ENCODE assay signal across 22 cellular contexts in the genomic region with DNA sequence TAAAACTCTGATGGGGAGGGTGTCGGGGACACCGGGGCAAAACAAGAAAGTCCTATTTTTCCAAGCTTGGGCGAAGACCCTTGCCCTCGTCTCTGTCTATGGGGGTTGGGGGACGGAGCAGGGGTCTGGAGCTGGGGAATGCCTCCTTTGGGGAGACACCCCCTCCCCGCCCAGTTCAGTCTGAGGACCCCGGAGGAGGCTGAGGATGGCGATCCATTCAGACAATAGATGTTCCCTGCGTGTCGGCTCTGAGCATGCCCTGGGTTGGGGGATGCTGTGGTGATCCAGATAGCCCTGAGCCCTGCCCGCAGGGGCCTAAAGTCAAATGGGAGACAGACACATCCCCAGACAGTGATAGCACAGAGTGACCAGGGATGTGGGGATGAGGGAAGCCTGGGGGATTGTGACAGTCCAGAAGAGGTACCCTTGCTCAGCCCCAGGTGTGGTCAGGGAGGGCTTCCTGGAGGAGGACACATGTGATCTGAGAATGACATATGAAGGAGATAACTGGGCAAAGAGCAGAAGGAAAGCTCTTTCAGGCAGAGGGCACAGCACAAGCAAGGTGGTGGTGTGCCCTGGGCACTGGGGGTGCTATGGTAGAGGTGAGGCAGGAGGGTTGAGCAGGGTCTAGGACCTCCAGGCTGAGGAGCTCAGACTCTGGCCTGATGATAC. TPM values are rescaled to one million over a fixed set of nuclear protein-coding genes. Genes with fewer than 3 reads are reported as not detected.
A peak's percentile ranks its signal among the peaks of the same experiment; 100 is the strongest.
DNase-seq lines count a peak whose midpoint lies in the region; ATAC-seq, FAIRE-seq and TF ChIP-seq lines count a peak whose summit lies in the region.
"Had no signal": no experiment of that assay in that cellular context is flagged by ENCODE, and none has a peak within 500 bp of the region (broad histone marks: within the 10 kb centered on the region; RNA-seq: fewer than 3 reads in every experiment).

No MANE protein-coding gene starts in this region.

- no peak overlapping the region for H2BK120ac ChIP-seq in neuronal stem cell (ENCODE audit: low read depth, low read length)

- H2BK15ac ChIP-seq in neuronal stem cell (ENCODE audit: low read length): no peak overlapping the region

- FAIRE-seq in HepG2 (lab: Jason Lieb, UNC): no peak

- in situ Hi-C loops in HepG2 (cut with HindIII; ENCODE audit: extremely low pct_ligation_motif_present, low pct_unique_long_range_greater_than_20kb): no loop called here

- TF ChIP-seq EP300 in HepG2 (IDR thresholded peaks at IDR 0.05; ENCODE audit: low read depth in 2 of 2, low read length in 2 of 2) (no peak), HepG2 (CRISPR knock-in tag; IDR thresholded peaks at IDR 0.05; ENCODE audit: borderline replicate concordance) (no peak), gastroesophageal sphincter (IDR thresholded peaks at IDR 0.05) (no peak)

- no peak for ATAC-seq in HepG2
- no peak for ATAC-seq in right lobe of liver
- no peak for ATAC-seq in gastroesophageal sphincter

- POLR2A ChIA-PET in HepG2 (lab: Yijun Ruan, JAX): interaction anchor here (1.5 kb wide), 1 partner anchor 14 kb away, joined by 3 read pairs; no protein-coding TSS in a partner anchor

- no peak overlapping the region for H2AK5ac ChIP-seq in neuronal stem cell (ENCODE audit: low read depth, low read length)

- no peak for DNase-seq in HepG2 (ENCODE audit: low spot score)
- no peak for DNase-seq in right lobe of liver
- DNase-seq in endothelial cell (ENCODE audit: low spot score): no peak
- no peak for DNase-seq in neuronal stem cell (ENCODE audit: low spot score)
- no peak for DNase-seq in colonic mucosa
- DNase-seq in cardiac septum (ENCODE audit: low spot score): no peak
- no peak for DNase-seq in NCI-H2227 (lab: John Stamatoyannopoulos, UW; ENCODE audit: unreplicated experiment)
- DNase-seq: Caco-2, EL, IMR-90, Kasumi-1, MM.1S, NCI-H1105, NCI-H1694 treated with DMSO at 0.1 percent for 48 hours, NCI-H69, SHP77 treated with DMSO at 0.1 percent for 48 hours had no signal

- no peak overlapping the region for H3K4me2 ChIP-seq in HepG2 (ENCODE audit: low read depth, low read length)
- no peak overlapping the region for H3K4me2 ChIP-seq in neuronal stem cell (ENCODE audit: insufficient read depth, low read length, poor library complexity, severe bottlenecking)

- TF ChIP-seq POLR2A in HepG2 (IDR thresholded peaks at IDR 0.05; ENCODE audit: insufficient read depth in 1 of 2, low read depth in 2 of 2, low read length in 2 of 2) (no peak), right lobe of liver (IDR thresholded peaks at IDR 0.05) (no peak), gastroesophageal sphincter (IDR thresholded peaks at IDR 0.05) (no peak)

- no peak overlapping the region for H3K9ac ChIP-seq in HepG2 (ENCODE audit: insufficient read depth, low read depth, low read length)
- no peak overlapping the region for H3K9ac ChIP-seq in neuronal stem cell (ENCODE audit: low read depth, low read length, poor library complexity)
- H3K9ac ChIP-seq in colonic mucosa (ENCODE audit: low read depth in 2 of 2, low read length in 2 of 2): no peak overlapping the region

- peak overlapping the region; percentile 65 for H4K8ac ChIP-seq in neuronal stem cell (ENCODE audit: low read depth, low read length)

- H3K9me3 ChIP-seq in HepG2 (ENCODE audit: low read length) (no peaks in the 10 kb centered on the region), right lobe of liver (no peaks in the 10 kb centered on the region), neuronal stem cell (replicated peaks in 1 of 2; ENCODE audit: control insufficient read depth in 2 of 2, insufficient read depth in 1 of 2, low read depth in 1 of 2, low read length in 2 of 2) (peaks cover 0 to 1% of the 10 kb centered on the region in 2 donors), colonic mucosa (no peaks in the 10 kb centered on the region), gastroesophageal sphincter (no peaks in the 10 kb centered on the region)
- H3K9me3 ChIP-seq: Caco-2 had no signal

- H3K27ac ChIP-seq in HepG2 (ENCODE audit: extremely low read length, insufficient read depth, low read length) (no peak overlapping the region), right lobe of liver (no peak overlapping the region), neuronal stem cell (replicated peaks; ENCODE audit: low read length) (no peak overlapping the region), colonic mucosa (no peak overlapping the region), gastroesophageal sphincter (no peak overlapping the region)
- H3K27ac ChIP-seq: C4-2B had no signal

- peak overlapping the region; percentile 70 for H3K27ac Mint-ChIP-seq in endothelial cell (ENCODE audit: unreplicated experiment)

- BruUV-seq in HepG2 (replicated peaks; lab: Mats Ljungman, UMichigan): no TSS peak

- CTCF ChIA-PET in HepG2 (lab: Yijun Ruan, JAX; ENCODE audit: low intra/inter-chr PET ratio, low total read pairs): no interaction called here

- H3K79me2 ChIP-seq in HepG2 (ENCODE audit: insufficient read depth, low read length): no peaks in the 10 kb centered on the region

- H3K4me1 ChIP-seq in HepG2 (ENCODE audit: insufficient read depth, low read length) (peaks cover 9% of the 10 kb centered on the region), right lobe of liver (peaks cover 0 to 5% (median 0%) of the 10 kb centered on the region in 4 donors), neuronal stem cell (ENCODE audit: control insufficient read depth in 2 of 2, insufficient read depth in 1 of 2, low read depth in 1 of 2, low read length in 2 of 2) (peaks cover 0 to 3% of the 10 kb centered on the region in 2 donors), colonic mucosa (no peaks in the 10 kb centered on the region), gastroesophageal sphincter (peaks cover 0 to 8% (median 0%) of the 10 kb centered on the region in 3 donors)
- H3K4me1 ChIP-seq: Caco-2 had no signal

- TF ChIP-seq CTCF in HepG2 (CRISPR knock-in tag; IDR thresholded peaks at IDR 0.05) (no peak), right lobe of liver (IDR thresholded peaks at IDR 0.05) (no peak), endothelial cell (IDR thresholded peaks at IDR 0.05; ENCODE audit: unreplicated experiment) (no peak), colonic mucosa (IDR thresholded peaks at IDR 0.05) (no peak), gastroesophageal sphincter (IDR thresholded peaks at IDR 0.05) (no peak)

- H3K27me3 Mint-ChIP-seq in endothelial cell (ENCODE audit: unreplicated experiment): peaks cover 15% of the 10 kb centered on the region

- H3K4me3 Mint-ChIP-seq in endothelial cell (ENCODE audit: unreplicated experiment): peak overlapping the region; percentile 59

- H2AFZ ChIP-seq in HepG2 (ENCODE audit: low read length): no peak overlapping the region
- no peak overlapping the region for H2AFZ ChIP-seq in neuronal stem cell (ENCODE audit: low read length)

- peaks cover 34% of the 10 kb centered on the region for H3K36me3 Mint-ChIP-seq in endothelial cell (ENCODE audit: low read depth, unreplicated experiment)

- WGBS in HepG2 (ENCODE audit: low lambda C conversion rate): 90% methylated on average over 9 of the region's 11 CpGs
- 67% methylated on average over 1 of the region's 11 CpGs for WGBS in right lobe of liver (ENCODE audit: insufficient coverage, low coverage, low lambda C conversion rate, missing lambda C conversion rate)
- WGBS in neuronal stem cell (ENCODE audit: extremely low coverage in 2 of 2, insufficient read length in 2 of 2, insufficient replicate concordance in 1 of 2), 2 donors: no CpG with 5 or more reads among the region's 11 CpGs
- WGBS in gastroesophageal sphincter (ENCODE audit: low coverage in 1 of 2), 2 donors: 100% methylated on average over 1 of the region's 11 CpGs; no CpG with 5 or more reads in 1 of the 2 donors

- no peak overlapping the region for H3K23ac ChIP-seq in neuronal stem cell (ENCODE audit: low read depth, low read length, poor library complexity)

- H3K4me1 Mint-ChIP-seq in endothelial cell (ENCODE audit: unreplicated experiment): peaks cover 49% of the 10 kb centered on the region

- no peaks in the 10 kb centered on the region for H4K20me1 ChIP-seq in HepG2 (ENCODE audit: insufficient read depth, low read length)

- no peaks in the 10 kb centered on the region; a peak in 1 of 5 replicates for H3K36me3 ChIP-seq in HepG2 (replicated peaks in 1 of 2; ENCODE audit: control insufficient read depth in 1 of 2, insufficient read depth in 2 of 2, low read length in 2 of 2)
- peaks cover 0 to under 1% (median 0%) of the 10 kb centered on the region in 4 donors for H3K36me3 ChIP-seq in right lobe of liver
- peaks cover 15 to 37% of the 10 kb centered on the region in 2 donors for H3K36me3 ChIP-seq in neuronal stem cell (replicated peaks in 1 of 2; ENCODE audit: control insufficient read depth in 2 of 2, insufficient read depth in 2 of 2, low read length in 2 of 2)
- H3K36me3 ChIP-seq in colonic mucosa: no peaks in the 10 kb centered on the region
- H3K36me3 ChIP-seq in gastroesophageal sphincter: peaks cover 0 to 57% of the 10 kb centered on the region in 2 donors

- H2BK12ac ChIP-seq in neuronal stem cell (ENCODE audit: low read length): no peak overlapping the region

- no peak overlapping the region for H3K18ac ChIP-seq in neuronal stem cell (ENCODE audit: low read length)

- H3K4ac ChIP-seq in neuronal stem cell (ENCODE audit: low read length): no peak overlapping the region

- H2BK5ac ChIP-seq in neuronal stem cell (ENCODE audit: low read length): no peak overlapping the region

- no peak for TF ChIP-seq RAD21 in HepG2 (CRISPR knock-in tag; IDR thresholded peaks at IDR 0.05)

- no peak overlapping the region for H4K91ac ChIP-seq in neuronal stem cell (ENCODE audit: low read depth, low read length, poor library complexity)

- no peaks in the 10 kb centered on the region for H3K9me3 Mint-ChIP-seq in endothelial cell (ENCODE audit: unreplicated experiment)

- peaks cover 6% of the 10 kb centered on the region for H3K79me1 ChIP-seq in neuronal stem cell (ENCODE audit: low read depth, low read length)

- no peak overlapping the region for H3K4me3 ChIP-seq in HepG2 (replicated peaks in 1 of 3; ENCODE audit: insufficient read depth in 1 of 3, low read depth in 2 of 3, low read length in 3 of 3)
- H3K4me3 ChIP-seq in right lobe of liver: no peak overlapping the region
- H3K4me3 ChIP-seq in neuronal stem cell (ENCODE audit: low read length in 2 of 2): no peak overlapping the region
- H3K4me3 ChIP-seq in colonic mucosa: no peak overlapping the region
- H3K4me3 ChIP-seq in gastroesophageal sphincter: no peak overlapping the region

- intact Hi-C loops in HepG2 (cut with micrococcal nuclease; ENCODE audit: unreplicated experiment): no loop called here
- intact Hi-C loops in right lobe of liver (cut with DNase I): no loop called here
- intact Hi-C loops in colonic mucosa (cut with DNase I): no loop called here
- intact Hi-C loops in cardiac septum (cut with DNase I): no loop called here

- H3K27me3 ChIP-seq in HepG2 (ENCODE audit: control insufficient read depth in 1 of 2, insufficient read depth in 2 of 2, low read length in 2 of 2): no peaks in the 10 kb centered on the region
- no peaks in the 10 kb centered on the region for H3K27me3 ChIP-seq in right lobe of liver
- no peaks in the 10 kb centered on the region for H3K27me3 ChIP-seq in neuronal stem cell (ENCODE audit: control insufficient read depth in 3 of 3, insufficient read depth in 3 of 3, low read depth in 1 of 3, low read length in 3 of 3)
- H3K27me3 ChIP-seq in colonic mucosa: no peaks in the 10 kb centered on the region
- no peaks in the 10 kb centered on the region for H3K27me3 ChIP-seq in gastroesophageal sphincter

- peak overlapping the region; percentile 71 for H3K14ac ChIP-seq in neuronal stem cell (ENCODE audit: low read length)

RNA-seq across cellular contexts. Expression of a gene that starts 9.1 kb away (rescaled TPM):
- total RNA-seq in HepG2 (2016; rRNA removed; fragmentation: Illumina TruSeq; extraction: Trizol) (1.1 and 1.6 TPM in 2 replicates), right lobe of liver (1 to 10 TPM; 5.6 to 8.6 (median 7.0) TPM), endothelial cell (ENCODE audit: unreplicated experiment) (53.4 TPM), colonic mucosa (10 to 100 TPM; 10.0 to 17.4 TPM), gastroesophageal sphincter (10 to 100 TPM in 2 of 4 donors, 1 to 10 TPM in 2; 6.7 to 18.5 (median 9.1) TPM), cardiac septum (8.8 TPM)
- 0.40 and 0.79 TPM in 2 replicates for total RNA-seq in HepG2 (2016; cell fraction: cytosol; rRNA removed; fragmentation: Illumina TruSeq; extraction: Trizol; ENCODE audit: low read depth)
- 0.77 and 1.4 TPM in 2 replicates for total RNA-seq in HepG2 (2016; cell fraction: insoluble cytoplasmic fraction; rRNA removed; fragmentation: Illumina TruSeq; extraction: Trizol)
- total RNA-seq in HepG2 (2016; cell fraction: membrane; rRNA removed; fragmentation: Illumina TruSeq; extraction: Trizol): 3.2 and 3.3 TPM in 2 replicates
- total RNA-seq in HepG2 (2016; cell fraction: nucleus; rRNA removed; fragmentation: Illumina TruSeq; extraction: Trizol): 1.0 and 1.3 TPM in 2 replicates
- polyA plus RNA-seq in HepG2 (2011; rRNA removed): 0.74 and 0.91 TPM in 2 replicates
- polyA plus RNA-seq in HepG2 (2011; cell fraction: cytosol; rRNA removed): 0.47 and 0.78 TPM in 2 replicates
- 3.4 TPM in 2 replicates for polyA plus RNA-seq in HepG2 (2011; cell fraction: nucleus; rRNA removed)
- polyA plus RNA-seq in HepG2 (2012): 2.5 and 3.6 TPM in 2 replicates
- polyA plus RNA-seq in HepG2 (2016; cell fraction: cytosol; fragmentation: Illumina TruSeq; extraction: Trizol; ENCODE audit: low read depth): 2.6 TPM in 2 replicates
- 4.2 and 5.4 TPM in 2 replicates for polyA plus RNA-seq in HepG2 (2016; cell fraction: insoluble cytoplasmic fraction; fragmentation: Illumina TruSeq; extraction: Trizol; ENCODE audit: low read depth)
- polyA plus RNA-seq in HepG2 (2016; cell fraction: membrane; fragmentation: Illumina TruSeq; extraction: Trizol; ENCODE audit: low read depth): 8.0 and 8.2 TPM in 2 replicates
- polyA plus RNA-seq in HepG2 (2016; cell fraction: nucleus; fragmentation: Illumina TruSeq; extraction: Trizol; ENCODE audit: insufficient read depth, low read depth): 3.9 and 5.6 TPM in 2 replicates
- polyA minus RNA-seq in HepG2 (2011; rRNA and poly(A)+ RNA removed; ENCODE audit: low replicate concordance): 1.2 and 2.4 TPM in 2 replicates
- polyA minus RNA-seq in HepG2 (2011; cell fraction: cytosol; rRNA and poly(A)+ RNA removed): 2.5 and 3.3 TPM in 2 replicates
- 1.8 and 3.2 TPM in 2 replicates for polyA minus RNA-seq in HepG2 (2011; cell fraction: nucleus; rRNA and poly(A)+ RNA removed)
- 21.3 TPM for polyA plus RNA-seq in neuronal stem cell (2013, experiment 1 of 2)
- 19.6 TPM for polyA plus RNA-seq in neuronal stem cell (2013, experiment 2 of 2)

RNA-seq across cellular contexts. Expression of a gene that starts 37.2 kb away (rescaled TPM):
- total RNA-seq in HepG2 (2016; rRNA removed; fragmentation: Illumina TruSeq; extraction: Trizol) (not detected in 2 replicates), right lobe of liver (10 to 100 TPM; 15.6 to 77.8 (median 29.7) TPM), endothelial cell (ENCODE audit: unreplicated experiment) (not detected), colonic mucosa (10 to 100 TPM; 10.4 to 32.8 TPM), gastroesophageal sphincter (100 to 1,000 TPM in 1 of 4 donors, 10 to 100 TPM in 2, 1 to 10 TPM in 1; 3.0 to 116 (median 45.3) TPM), cardiac septum (16.9 TPM)
- total RNA-seq in HepG2 (2016; cell fraction: cytosol; rRNA removed; fragmentation: Illumina TruSeq; extraction: Trizol; ENCODE audit: low read depth): not detected in 2 replicates
- total RNA-seq in HepG2 (2016; cell fraction: insoluble cytoplasmic fraction; rRNA removed; fragmentation: Illumina TruSeq; extraction: Trizol): not detected in 2 replicates
- not detected in 2 replicates for total RNA-seq in HepG2 (2016; cell fraction: membrane; rRNA removed; fragmentation: Illumina TruSeq; extraction: Trizol)
- not detected in 2 replicates for total RNA-seq in HepG2 (2016; cell fraction: nucleus; rRNA removed; fragmentation: Illumina TruSeq; extraction: Trizol)
- polyA plus RNA-seq in HepG2 (2011; rRNA removed): 0.20 TPM in 1 of 2 replicates, not detected in the other
- polyA plus RNA-seq in HepG2 (2011; cell fraction: cytosol; rRNA removed): not detected in 2 replicates
- polyA plus RNA-seq in HepG2 (2011; cell fraction: nucleus; rRNA removed): not detected in 2 replicates
- not detected in 2 replicates for polyA plus RNA-seq in HepG2 (2012)
- polyA plus RNA-seq in HepG2 (2016; cell fraction: cytosol; fragmentation: Illumina TruSeq; extraction: Trizol; ENCODE audit: low read depth): not detected in 2 replicates
- polyA plus RNA-seq in HepG2 (2016; cell fraction: insoluble cytoplasmic fraction; fragmentation: Illumina TruSeq; extraction: Trizol; ENCODE audit: low read depth): not detected in 2 replicates
- not detected in 2 replicates for polyA plus RNA-seq in HepG2 (2016; cell fraction: membrane; fragmentation: Illumina TruSeq; extraction: Trizol; ENCODE audit: low read depth)
- polyA plus RNA-seq in HepG2 (2016; cell fraction: nucleus; fragmentation: Illumina TruSeq; extraction: Trizol; ENCODE audit: insufficient read depth, low read depth): not detected in 2 replicates
- not detected in 2 replicates for polyA minus RNA-seq in HepG2 (2011; rRNA and poly(A)+ RNA removed; ENCODE audit: low replicate concordance)
- not detected in 2 replicates for polyA minus RNA-seq in HepG2 (2011; cell fraction: cytosol; rRNA and poly(A)+ RNA removed)
- not detected in 2 replicates for polyA minus RNA-seq in HepG2 (2011; cell fraction: nucleus; rRNA and poly(A)+ RNA removed)
- polyA plus RNA-seq in neuronal stem cell (2013, experiment 1 of 2): not detected
- polyA plus RNA-seq in neuronal stem cell (2013, experiment 2 of 2): not detected
- total RNA-seq: A673, Caco-2, H7, HT-29, IMR-90, RPMI7951 had no signal
- polyA plus RNA-seq: IMR-90 had no signal

RNA-seq across cellular contexts. Expression of a gene that starts 42.9 kb away (rescaled TPM):
- total RNA-seq in HepG2 (2016; rRNA removed; fragmentation: Illumina TruSeq; extraction: Trizol) (0.24 TPM in 1 of 2 replicates, not detected in the other), right lobe of liver (1 to 10 TPM in 5 of 6 experiments, not detected in 1; 1.7 to 4.2 (median 2.4) TPM), endothelial cell (ENCODE audit: unreplicated experiment) (0.95 TPM), colonic mucosa (1 to 10 TPM; 2.4 to 4.8 TPM), gastroesophageal sphincter (1 to 10 TPM in 3 of 4 donors, not detected in 1; 1.8 to 3.1 (median 3.0) TPM), cardiac septum (5.4 TPM)
- 0.79 TPM in 1 of 2 replicates, not detected in the other for total RNA-seq in HepG2 (2016; cell fraction: cytosol; rRNA removed; fragmentation: Illumina TruSeq; extraction: Trizol; ENCODE audit: low read depth)
- total RNA-seq in HepG2 (2016; cell fraction: insoluble cytoplasmic fraction; rRNA removed; fragmentation: Illumina TruSeq; extraction: Trizol): not detected in 2 replicates
- total RNA-seq in HepG2 (2016; cell fraction: membrane; rRNA removed; fragmentation: Illumina TruSeq; extraction: Trizol): 0.65 TPM in 1 of 2 replicates, not detected in the other
- total RNA-seq in HepG2 (2016; cell fraction: nucleus; rRNA removed; fragmentation: Illumina TruSeq; extraction: Trizol): not detected in 2 replicates
- 1.2 and 2.3 TPM in 2 replicates for polyA plus RNA-seq in HepG2 (2011; rRNA removed)
- 2.2 TPM in 2 replicates for polyA plus RNA-seq in HepG2 (2011; cell fraction: cytosol; rRNA removed)
- 0.64 and 0.72 TPM in 2 replicates for polyA plus RNA-seq in HepG2 (2011; cell fraction: nucleus; rRNA removed)
- 0.37 and 0.60 TPM in 2 replicates for polyA plus RNA-seq in HepG2 (2012)
- polyA plus RNA-seq in HepG2 (2016; cell fraction: cytosol; fragmentation: Illumina TruSeq; extraction: Trizol; ENCODE audit: low read depth): 0.61 TPM in 1 of 2 replicates, not detected in the other
- not detected in 2 replicates for polyA plus RNA-seq in HepG2 (2016; cell fraction: insoluble cytoplasmic fraction; fragmentation: Illumina TruSeq; extraction: Trizol; ENCODE audit: low read depth)
- polyA plus RNA-seq in HepG2 (2016; cell fraction: membrane; fragmentation: Illumina TruSeq; extraction: Trizol; ENCODE audit: low read depth): not detected in 2 replicates
- 1.6 TPM in 2 replicates for polyA plus RNA-seq in HepG2 (2016; cell fraction: nucleus; fragmentation: Illumina TruSeq; extraction: Trizol; ENCODE audit: insufficient read depth, low read depth)
- polyA minus RNA-seq in HepG2 (2011; rRNA and poly(A)+ RNA removed; ENCODE audit: low replicate concordance): 0.77 and 4.2 TPM in 2 replicates
- polyA minus RNA-seq in HepG2 (2011; cell fraction: cytosol; rRNA and poly(A)+ RNA removed): not detected in 2 replicates
- not detected in 2 replicates for polyA minus RNA-seq in HepG2 (2011; cell fraction: nucleus; rRNA and poly(A)+ RNA removed)
- 0.32 TPM for polyA plus RNA-seq in neuronal stem cell (2013, experiment 1 of 2)
- polyA plus RNA-seq in neuronal stem cell (2013, experiment 2 of 2): 0.39 TPM
- total RNA-seq: Caco-2, HT-29, IMR-90 had no signal

RNA-seq across cellular contexts. Expression of a gene that starts 44.9 kb away (rescaled TPM):
- total RNA-seq in HepG2 (2016; rRNA removed; fragmentation: Illumina TruSeq; extraction: Trizol): 0.38 and 2.1 TPM in 2 replicates
- total RNA-seq in HepG2 (2016; cell fraction: cytosol; rRNA removed; fragmentation: Illumina TruSeq; extraction: Trizol; ENCODE audit: low read depth): 1.1 and 1.7 TPM in 2 replicates
- total RNA-seq in HepG2 (2016; cell fraction: insoluble cytoplasmic fraction; rRNA removed; fragmentation: Illumina TruSeq; extraction: Trizol): 0.33 and 1.8 TPM in 2 replicates
- total RNA-seq in HepG2 (2016; cell fraction: membrane; rRNA removed; fragmentation: Illumina TruSeq; extraction: Trizol): 0.87 and 2.1 TPM in 2 replicates
- 1.2 and 3.4 TPM in 2 replicates for total RNA-seq in HepG2 (2016; cell fraction: nucleus; rRNA removed; fragmentation: Illumina TruSeq; extraction: Trizol)
- 1.6 and 2.3 TPM in 2 replicates for polyA plus RNA-seq in HepG2 (2011; rRNA removed)
- polyA plus RNA-seq in HepG2 (2011; cell fraction: cytosol; rRNA removed): 0.45 and 0.74 TPM in 2 replicates
- 13.5 and 15.3 TPM in 2 replicates for polyA plus RNA-seq in HepG2 (2011; cell fraction: nucleus; rRNA removed)
- polyA plus RNA-seq in HepG2 (2012): 0.69 and 1.1 TPM in 2 replicates
- 1.3 and 1.8 TPM in 2 replicates for polyA plus RNA-seq in HepG2 (2016; cell fraction: cytosol; fragmentation: Illumina TruSeq; extraction: Trizol; ENCODE audit: low read depth)
- 0.28 and 0.74 TPM in 2 replicates for polyA plus RNA-seq in HepG2 (2016; cell fraction: insoluble cytoplasmic fraction; fragmentation: Illumina TruSeq; extraction: Trizol; ENCODE audit: low read depth)
- 0.70 and 1.0 TPM in 2 replicates for polyA plus RNA-seq in HepG2 (2016; cell fraction: membrane; fragmentation: Illumina TruSeq; extraction: Trizol; ENCODE audit: low read depth)
- polyA plus RNA-seq in HepG2 (2016; cell fraction: nucleus; fragmentation: Illumina TruSeq; extraction: Trizol; ENCODE audit: insufficient read depth, low read depth): 6.4 and 8.2 TPM in 2 replicates
- 8.6 and 15.8 TPM in 2 replicates for polyA minus RNA-seq in HepG2 (2011; rRNA and poly(A)+ RNA removed; ENCODE audit: low replicate concordance)
- polyA minus RNA-seq in HepG2 (2011; cell fraction: cytosol; rRNA and poly(A)+ RNA removed): 2.5 TPM in 1 of 2 replicates, not detected in the other
- polyA minus RNA-seq in HepG2 (2011; cell fraction: nucleus; rRNA and poly(A)+ RNA removed): 7.7 and 8.0 TPM in 2 replicates
- 1 to 10 TPM; 1.0 to 2.6 (median 1.7) TPM for total RNA-seq in right lobe of liver
- total RNA-seq in endothelial cell (ENCODE audit: unreplicated experiment): 13.0 TPM
- 4.8 TPM for polyA plus RNA-seq in neuronal stem cell (2013, experiment 1 of 2)
- 4.7 TPM for polyA plus RNA-seq in neuronal stem cell (2013, experiment 2 of 2)
- 10 to 100 TPM in 1 of 2 donors, 1 to 10 TPM in 1; 8.6 to 11.2 TPM for total RNA-seq in colonic mucosa
- 1 to 10 TPM; 2.8 to 9.5 (median 5.7) TPM for total RNA-seq in gastroesophageal sphincter
- 3.1 TPM for total RNA-seq in cardiac septum

RNA-seq across cellular contexts. Expression of a gene that starts 49.7 kb away (rescaled TPM):
- total RNA-seq in HepG2 (2016; rRNA removed; fragmentation: Illumina TruSeq; extraction: Trizol): 21.0 and 22.8 TPM in 2 replicates
- 10.6 and 12.2 TPM in 2 replicates for total RNA-seq in HepG2 (2016; cell fraction: cytosol; rRNA removed; fragmentation: Illumina TruSeq; extraction: Trizol; ENCODE audit: low read depth)
- total RNA-seq in HepG2 (2016; cell fraction: insoluble cytoplasmic fraction; rRNA removed; fragmentation: Illumina TruSeq; extraction: Trizol): 20.9 and 21.2 TPM in 2 replicates
- 21.9 and 24.8 TPM in 2 replicates for total RNA-seq in HepG2 (2016; cell fraction: membrane; rRNA removed; fragmentation: Illumina TruSeq; extraction: Trizol)
- 10.8 and 12.0 TPM in 2 replicates for total RNA-seq in HepG2 (2016; cell fraction: nucleus; rRNA removed; fragmentation: Illumina TruSeq; extraction: Trizol)
- 17.8 and 18.7 TPM in 2 replicates for polyA plus RNA-seq in HepG2 (2011; rRNA removed)
- polyA plus RNA-seq in HepG2 (2011; cell fraction: cytosol; rRNA removed): 24.1 and 32.9 TPM in 2 replicates
- polyA plus RNA-seq in HepG2 (2011; cell fraction: nucleus; rRNA removed): 16.2 and 17.2 TPM in 2 replicates
- 11.8 and 14.9 TPM in 2 replicates for polyA plus RNA-seq in HepG2 (2012)
- polyA plus RNA-seq in HepG2 (2016; cell fraction: cytosol; fragmentation: Illumina TruSeq; extraction: Trizol; ENCODE audit: low read depth): 10.2 and 10.4 TPM in 2 replicates
- 24.9 and 26.1 TPM in 2 replicates for polyA plus RNA-seq in HepG2 (2016; cell fraction: insoluble cytoplasmic fraction; fragmentation: Illumina TruSeq; extraction: Trizol; ENCODE audit: low read depth)
- 18.7 and 21.3 TPM in 2 replicates for polyA plus RNA-seq in HepG2 (2016; cell fraction: membrane; fragmentation: Illumina TruSeq; extraction: Trizol; ENCODE audit: low read depth)
- polyA plus RNA-seq in HepG2 (2016; cell fraction: nucleus; fragmentation: Illumina TruSeq; extraction: Trizol; ENCODE audit: insufficient read depth, low read depth): 17.9 and 19.2 TPM in 2 replicates
- 6.1 and 13.8 TPM in 2 replicates for polyA minus RNA-seq in HepG2 (2011; rRNA and poly(A)+ RNA removed; ENCODE audit: low replicate concordance)
- polyA minus RNA-seq in HepG2 (2011; cell fraction: cytosol; rRNA and poly(A)+ RNA removed): 7.8 and 9.5 TPM in 2 replicates
- 7.1 and 8.1 TPM in 2 replicates for polyA minus RNA-seq in HepG2 (2011; cell fraction: nucleus; rRNA and poly(A)+ RNA removed)
- 10 to 100 TPM in 4 of 6 experiments, 1 to 10 TPM in 2; 8.4 to 41.9 (median 12.0) TPM for total RNA-seq in right lobe of liver
- 14.3 TPM for total RNA-seq in endothelial cell (ENCODE audit: unreplicated experiment)
- polyA plus RNA-seq in neuronal stem cell (2013, experiment 1 of 2): 16.9 TPM
- polyA plus RNA-seq in neuronal stem cell (2013, experiment 2 of 2): 15.6 TPM
- total RNA-seq in colonic mucosa: 10 to 100 TPM; 25.2 to 31.6 TPM
- 10 to 100 TPM; 44.0 to 52.7 (median 49.8) TPM for total RNA-seq in gastroesophageal sphincter
- 11.0 TPM for total RNA-seq in cardiac septum
